ENCODE assay signal across 9 cellular contexts in the genomic region with DNA sequence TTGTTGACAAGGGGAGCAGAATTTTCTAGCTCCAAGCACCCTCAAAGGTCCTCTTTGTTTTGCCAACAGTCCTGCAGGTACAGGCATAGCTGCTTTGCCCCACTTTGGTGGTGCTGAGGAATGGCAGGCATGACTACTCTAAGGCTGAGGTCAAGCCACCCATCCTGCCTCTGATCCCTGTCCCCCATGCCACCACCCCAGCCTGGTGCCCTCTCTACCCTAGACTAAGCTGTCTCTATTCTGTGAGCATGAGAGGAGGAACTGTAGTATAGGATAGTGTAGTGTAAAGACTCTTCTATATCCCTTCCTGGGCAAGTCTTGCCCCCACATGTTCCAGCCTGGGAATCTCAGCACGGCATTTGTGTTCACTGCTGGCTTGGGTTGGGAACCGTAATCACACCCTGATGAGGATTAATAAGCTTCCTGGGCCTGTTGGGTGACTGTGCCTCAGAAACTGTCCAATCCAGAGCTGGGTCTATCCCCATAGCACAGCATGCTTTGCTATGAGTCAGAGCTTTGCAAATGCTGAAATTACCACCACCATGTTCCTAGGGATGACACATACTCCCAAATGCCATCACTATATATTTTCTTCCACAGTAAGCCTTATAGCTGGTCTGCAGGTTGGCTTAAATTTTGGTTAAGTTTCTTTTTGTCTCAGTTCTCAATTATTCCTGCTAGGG.
DNase-seq lines count a peak whose midpoint lies in the region; ATAC-seq lines count a peak whose summit lies in the region.
"Had no signal": no experiment of that assay in that cellular context is flagged by ENCODE, and none has a peak within 500 bp of the region (broad histone marks: within the 10 kb centered on the region; RNA-seq: fewer than 3 reads in every experiment).

No MANE protein-coding gene starts in this region.

- H3K4me1 Mint-ChIP-seq in activated CD4-positive, alpha-beta T cell treated with anti-CD3 and anti-CD28 coated beads for 36 hours = peaks cover 5% of the 10 kb centered on the region
- no peaks in the 10 kb centered on the region for H3K4me1 Mint-ChIP-seq in stimulated activated effector memory CD8-positive, alpha-beta T cell treated with anti-CD3 and anti-CD28 coated beads, Interleukin-12 subunit alpha, Interleukin-12 subunit beta, amount 100 ng/mL, for 72 hours
- H3K4me1 Mint-ChIP-seq in naive thymus-derived CD8-positive, alpha-beta T cell = peaks cover 0 to 2% (median 0%) of the 10 kb centered on the region in 4 donors

- H3K27me3 Mint-ChIP-seq in activated CD4-positive, alpha-beta T cell treated with anti-CD3 and anti-CD28 coated beads for 36 hours = no peaks in the 10 kb centered on the region
- peaks cover 0 to 8% (median 0%) of the 10 kb centered on the region in 5 donors for H3K27me3 Mint-ChIP-seq in naive thymus-derived CD8-positive, alpha-beta T cell

- H3K9me3 Mint-ChIP-seq in activated CD4-positive, alpha-beta T cell treated with anti-CD3 and anti-CD28 coated beads for 36 hours (ENCODE audit: low read depth) = no peaks in the 10 kb centered on the region
- H3K9me3 Mint-ChIP-seq in stimulated activated effector memory CD8-positive, alpha-beta T cell treated with anti-CD3 and anti-CD28 coated beads, Interleukin-12 subunit alpha, Interleukin-12 subunit beta, amount 100 ng/mL, for 72 hours = no peaks in the 10 kb centered on the region
- no peaks in the 10 kb centered on the region for H3K9me3 Mint-ChIP-seq in naive thymus-derived CD8-positive, alpha-beta T cell

- POLR2A ChIA-PET in activated CD4-positive, alpha-beta T cell treated with anti-CD3 and anti-CD28 coated beads for 36 hours (lab: Charles Lee) = no interaction called here
- POLR2A ChIA-PET in naive thymus-derived CD8-positive, alpha-beta T cell (lab: Charles Lee) = no interaction called here

- intact Hi-C loops in activated CD4-positive, alpha-beta T cell treated with anti-CD3 and anti-CD28 coated beads for 36 hours (cut with DNase I, micrococcal nuclease) = no loop called here

- CTCF ChIA-PET in activated CD4-positive, alpha-beta T cell treated with anti-CD3 and anti-CD28 coated beads for 36 hours (lab: Charles Lee) = interaction anchor here (1.2 kb wide), 2 partner anchors 12 to 277 kb away, joined by 3 read pairs; no protein-coding TSS in a partner anchor

- DNase-seq in activated CD4-positive, alpha-beta T cell treated with anti-CD3 and anti-CD28 coated beads for 36 hours = peak; percentile 19
- DNase-seq in activated CD4-positive, alpha-beta T cell treated with anti-CD3 and anti-CD28 coated beads, Interleukin-2, amount 50 U/mL, for 4 hours = no peak
- DNase-seq in RKO (ENCODE audit: low spot score) (peak; percentile 89), fibroblast of peridontal ligament (ENCODE audit: extremely low read depth) (peak; percentile 92), GOT3 (lab: John Stamatoyannopoulos, UW) (no peak), NCI-H2029 treated with DMSO at 0.1 percent for 48 hours (lab: John Stamatoyannopoulos, UW) (no peak)
- DNase-seq in stimulated activated effector memory CD8-positive, alpha-beta T cell treated with anti-CD3 and anti-CD28 coated beads, Interleukin-12 subunit alpha, Interleukin-12 subunit beta, amount 100 ng/mL, for 72 hours (ENCODE audit: low spot score in 2 of 2) = no peak
- DNase-seq in naive thymus-derived CD8-positive, alpha-beta T cell = no peak
- DNase-seq: cortex of kidney had no signal

- ATAC-seq in activated CD4-positive, alpha-beta T cell treated with anti-CD3 and anti-CD28 coated beads for 36 hours = peak; percentile 88
- peak; percentile 88 for ATAC-seq in stimulated activated effector memory CD8-positive, alpha-beta T cell treated with anti-CD3 and anti-CD28 coated beads, Interleukin-12 subunit alpha, Interleukin-12 subunit beta, amount 100 ng/mL, for 72 hours
- no peak for ATAC-seq in naive thymus-derived CD8-positive, alpha-beta T cell

- no peaks in the 10 kb centered on the region for H3K36me3 Mint-ChIP-seq in activated CD4-positive, alpha-beta T cell treated with anti-CD3 and anti-CD28 coated beads for 36 hours (ENCODE audit: low read depth)
- H3K36me3 Mint-ChIP-seq in stimulated activated effector memory CD8-positive, alpha-beta T cell treated with anti-CD3 and anti-CD28 coated beads, Interleukin-12 subunit alpha, Interleukin-12 subunit beta, amount 100 ng/mL, for 72 hours = no peaks in the 10 kb centered on the region
- no peaks in the 10 kb centered on the region for H3K36me3 Mint-ChIP-seq in naive thymus-derived CD8-positive, alpha-beta T cell

- H3K27ac Mint-ChIP-seq in activated CD4-positive, alpha-beta T cell treated with anti-CD3 and anti-CD28 coated beads for 36 hours = no peak overlapping the region
- no peak overlapping the region for H3K27ac Mint-ChIP-seq in stimulated activated effector memory CD8-positive, alpha-beta T cell treated with anti-CD3 and anti-CD28 coated beads, Interleukin-12 subunit alpha, Interleukin-12 subunit beta, amount 100 ng/mL, for 72 hours
- H3K27ac Mint-ChIP-seq in naive thymus-derived CD8-positive, alpha-beta T cell = peak overlapping the region in 1 of 10 donors; percentile 77

- H3K4me3 Mint-ChIP-seq in activated CD4-positive, alpha-beta T cell treated with anti-CD3 and anti-CD28 coated beads for 36 hours = no peak overlapping the region
- no peak overlapping the region for H3K4me3 Mint-ChIP-seq in stimulated activated effector memory CD8-positive, alpha-beta T cell treated with anti-CD3 and anti-CD28 coated beads, Interleukin-12 subunit alpha, Interleukin-12 subunit beta, amount 100 ng/mL, for 72 hours
- H3K4me3 Mint-ChIP-seq in naive thymus-derived CD8-positive, alpha-beta T cell = no peak overlapping the region

Comparison
In these comparisons a context has a peak if more than half of its experiments do, and no peak if none do; other contexts are left out.
1. DNase-seq: peak in activated CD4-positive, alpha-beta T cell treated with anti-CD3 and anti-CD28 coated beads for 36 hours (single experiment), RKO (single experiment) and fibroblast of peridontal ligament (single experiment); none in activated CD4-positive, alpha-beta T cell treated with anti-CD3 and anti-CD28 coated beads, Interleukin-2, amount 50 U/mL, for 4 hours (0 of 2), stimulated activated effector memory CD8-positive, alpha-beta T cell treated with anti-CD3 and anti-CD28 coated beads, Interleukin-12 subunit alpha, Interleukin-12 subunit beta, amount 100 ng/mL, for 72 hours (0 of 2), naive thymus-derived CD8-positive, alpha-beta T cell (0 of 10), GOT3 (single experiment) and NCI-H2029 treated with DMSO at 0.1 percent for 48 hours (single experiment).
2. ATAC-seq: peak in activated CD4-positive, alpha-beta T cell treated with anti-CD3 and anti-CD28 coated beads for 36 hours (single experiment) and stimulated activated effector memory CD8-positive, alpha-beta T cell treated with anti-CD3 and anti-CD28 coated beads, Interleukin-12 subunit alpha, Interleukin-12 subunit beta, amount 100 ng/mL, for 72 hours (single experiment); none in naive thymus-derived CD8-positive, alpha-beta T cell (0 of 2).